In genomic region chr11:6925636-6926207, GRCh38 we compare ENCODE assay signal across 2 cellular contexts.
TF ChIP-seq lines count a peak whose summit lies in the region.

No MANE protein-coding gene starts in this region.

TF ChIP-seq in H1, 55 proteins besides CTCF, POLR2A, EP300 and RAD21:
- peak; percentile 2 for TF ChIP-seq KDM4A (IDR thresholded peaks at IDR 0.05; ENCODE audit: low read depth, low read length, severe bottlenecking)
- no peak for TF ChIP-seq CEBPB (IDR thresholded peaks at IDR 0.05; ENCODE audit: low read depth, low read length)

TF ChIP-seq in neural cell, 6 proteins besides CTCF, POLR2A, EP300 and RAD21:
- TF ChIP-seq, protein P1, sequence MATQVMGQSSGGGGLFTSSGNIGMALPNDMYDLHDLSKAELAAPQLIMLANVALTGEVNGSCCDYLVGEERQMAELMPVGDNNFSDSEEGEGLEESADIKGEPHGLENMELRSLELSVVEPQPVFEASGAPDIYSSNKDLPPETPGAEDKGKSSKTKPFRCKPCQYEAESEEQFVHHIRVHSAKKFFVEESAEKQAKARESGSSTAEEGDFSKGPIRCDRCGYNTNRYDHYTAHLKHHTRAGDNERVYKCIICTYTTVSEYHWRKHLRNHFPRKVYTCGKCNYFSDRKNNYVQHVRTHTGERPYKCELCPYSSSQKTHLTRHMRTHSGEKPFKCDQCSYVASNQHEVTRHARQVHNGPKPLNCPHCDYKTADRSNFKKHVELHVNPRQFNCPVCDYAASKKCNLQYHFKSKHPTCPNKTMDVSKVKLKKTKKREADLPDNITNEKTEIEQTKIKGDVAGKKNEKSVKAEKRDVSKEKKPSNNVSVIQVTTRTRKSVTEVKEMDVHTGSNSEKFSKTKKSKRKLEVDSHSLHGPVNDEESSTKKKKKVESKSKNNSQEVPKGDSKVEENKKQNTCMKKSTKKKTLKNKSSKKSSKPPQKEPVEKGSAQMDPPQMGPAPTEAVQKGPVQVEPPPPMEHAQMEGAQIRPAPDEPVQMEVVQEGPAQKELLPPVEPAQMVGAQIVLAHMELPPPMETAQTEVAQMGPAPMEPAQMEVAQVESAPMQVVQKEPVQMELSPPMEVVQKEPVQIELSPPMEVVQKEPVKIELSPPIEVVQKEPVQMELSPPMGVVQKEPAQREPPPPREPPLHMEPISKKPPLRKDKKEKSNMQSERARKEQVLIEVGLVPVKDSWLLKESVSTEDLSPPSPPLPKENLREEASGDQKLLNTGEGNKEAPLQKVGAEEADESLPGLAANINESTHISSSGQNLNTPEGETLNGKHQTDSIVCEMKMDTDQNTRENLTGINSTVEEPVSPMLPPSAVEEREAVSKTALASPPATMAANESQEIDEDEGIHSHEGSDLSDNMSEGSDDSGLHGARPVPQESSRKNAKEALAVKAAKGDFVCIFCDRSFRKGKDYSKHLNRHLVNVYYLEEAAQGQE (IDR thresholded peaks at IDR 0.05; ENCODE audit: borderline replicate concordance): no peak
- TF ChIP-seq EZH2 (IDR thresholded peaks at IDR 0.05; ENCODE audit: borderline replicate concordance, insufficient read depth, low read length, poor library complexity, severe bottlenecking): no peak
- TF ChIP-seq TAF1 (IDR thresholded peaks at IDR 0.05; ENCODE audit: low read depth): no peak
- TF ChIP-seq POLR2AphosphoS5 (IDR thresholded peaks at IDR 0.05): no peak
- TF ChIP-seq MXI1 (conservative IDR thresholded peaks at IDR 0.05; ENCODE audit: poor library complexity, severe bottlenecking): no peak
- TF ChIP-seq SMC3 (conservative IDR thresholded peaks at IDR 0.05; ENCODE audit: poor library complexity): no peak
